9 cellular contexts compared by ENCODE assay signal in the genomic region with DNA sequence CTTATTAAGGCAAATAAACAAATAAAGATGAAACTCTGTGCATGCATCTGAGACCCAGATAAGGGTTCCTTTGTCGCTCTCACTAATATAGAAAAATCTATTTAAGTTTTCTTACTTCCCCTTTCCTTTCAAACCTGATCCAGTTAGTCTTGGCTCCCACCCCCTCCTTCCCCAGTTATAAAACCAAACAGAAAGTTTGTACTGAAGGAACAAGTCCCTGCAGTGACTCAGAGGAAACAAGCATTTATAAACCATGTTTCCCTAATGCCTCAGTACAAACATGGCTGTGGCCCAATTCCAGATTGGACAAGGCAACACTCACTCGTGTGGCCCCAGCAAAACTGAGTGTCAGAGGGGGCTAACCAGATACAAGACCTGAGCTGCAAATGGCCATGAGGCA.
DNase-seq lines count a peak whose midpoint lies in the region; ATAC-seq and TF ChIP-seq lines count a peak whose summit lies in the region.
"Had no signal": no experiment of that assay in that cellular context is flagged by ENCODE, and none has a peak within 500 bp of the region (broad histone marks: within the 10 kb centered on the region; RNA-seq: fewer than 3 reads in every experiment).

No MANE protein-coding gene starts in this region.

- H3K27me3 ChIP-seq in thoracic aorta (replicated peaks; ENCODE audit: insufficient read depth), result no peaks in the 10 kb centered on the region

- no peaks in the 10 kb centered on the region for H3K36me3 ChIP-seq in thoracic aorta

- H3K4me3 ChIP-seq in thoracic aorta, result peak overlapping the region; percentile 2

- peak overlapping the region; percentile 12 to 69 for H3K27ac ChIP-seq in thoracic aorta

- ATAC-seq in GM21526 (IDR thresholded peaks at IDR 0.05; ENCODE audit: low FRiP score, unreplicated experiment) (peak; percentile 41), thoracic aorta (ENCODE audit: insufficient number of reproducible peaks, low FRiP score, low read depth) (peak; percentile 57)

- H3K4me1 ChIP-seq in thoracic aorta (ENCODE audit: control insufficient read depth in 1 of 2, low read depth in 2 of 2), result peaks cover 14 to 32% of the 10 kb centered on the region in 2 donors

- peaks cover 3% of the 10 kb centered on the region for H3K9me3 ChIP-seq in thoracic aorta

- peak; percentile 19 for DNase-seq in NOMO-1 treated with dmso at 0.1 percent for 144 hours (lab: John Stamatoyannopoulos, UW; ENCODE audit: unreplicated experiment)
- peak; percentile 43 for DNase-seq in fibroblast of peridontal ligament (ENCODE audit: extremely low read depth)
- DNase-seq in thoracic aorta (ENCODE audit: low spot score), result no peak
- no peak for DNase-seq in NCI-H82 (lab: John Stamatoyannopoulos, UW)
- DNase-seq in HT-29 (ENCODE audit: low spot score), result no peak
- DNase-seq in COR-L47 (lab: John Stamatoyannopoulos, UW), result no peak
- DNase-seq in activated T-cell treated with anti-CD3 and anti-CD28 coated beads, Interleukin-2, amount 50 U/mL, for 1 hour, result no peak
- DNase-seq: SHP77 had no signal

- no peak for TF ChIP-seq CTCF in thoracic aorta (IDR thresholded peaks at IDR 0.05)

Comparison
In these comparisons a context has a peak if more than half of its experiments do, and no peak if none do; other contexts are left out.
1. DNase-seq: peak in NOMO-1 treated with dmso at 0.1 percent for 144 hours (single experiment) and fibroblast of peridontal ligament (single experiment); none in thoracic aorta (single experiment), NCI-H82 (single experiment), HT-29 (single experiment), COR-L47 (single experiment) and activated T-cell treated with anti-CD3 and anti-CD28 coated beads, Interleukin-2, amount 50 U/mL, for 1 hour (single experiment).